ENCODE assay signal across 1 cellular context in the genomic region with DNA sequence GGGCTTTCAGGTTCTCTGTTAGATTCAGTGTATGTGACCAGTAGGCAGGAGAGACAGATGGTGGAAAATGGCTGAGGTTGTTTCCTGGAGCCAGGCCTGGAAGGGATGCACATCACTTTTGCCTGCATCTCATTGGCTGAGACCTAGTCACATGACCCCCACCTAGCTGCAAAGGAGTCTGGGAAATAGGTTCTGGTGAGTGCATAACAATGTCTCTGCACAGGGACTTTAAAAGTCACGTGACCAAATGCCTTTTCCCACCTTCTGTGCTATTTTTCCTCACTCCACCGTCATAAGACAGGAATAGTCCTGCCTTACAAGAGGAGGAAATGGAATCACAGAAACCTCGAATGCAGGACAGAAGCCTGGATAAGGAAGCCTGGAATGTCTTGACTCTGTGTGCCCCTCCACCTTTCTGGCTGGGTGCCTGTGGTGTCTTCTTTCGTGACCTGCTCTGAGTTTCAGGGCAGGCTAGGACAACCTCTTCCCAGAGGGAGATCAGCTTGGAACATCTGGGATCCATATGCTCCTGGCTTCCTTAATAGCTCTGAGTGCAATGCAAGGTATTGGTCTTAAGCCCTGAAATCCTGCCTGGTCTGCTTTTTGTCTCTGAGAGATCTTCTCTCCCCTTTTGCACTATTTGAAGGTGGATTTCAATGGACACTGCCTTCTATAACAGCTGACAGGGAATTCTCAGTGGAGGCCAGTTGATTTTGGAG.
TF ChIP-seq lines count a peak whose summit lies in the region.

No MANE protein-coding gene starts in this region.

TF ChIP-seq in SK-N-SH, 30 proteins besides CTCF, POLR2A, EP300 and RAD21 (continued from another document):
- TF ChIP-seq, protein P1, sequence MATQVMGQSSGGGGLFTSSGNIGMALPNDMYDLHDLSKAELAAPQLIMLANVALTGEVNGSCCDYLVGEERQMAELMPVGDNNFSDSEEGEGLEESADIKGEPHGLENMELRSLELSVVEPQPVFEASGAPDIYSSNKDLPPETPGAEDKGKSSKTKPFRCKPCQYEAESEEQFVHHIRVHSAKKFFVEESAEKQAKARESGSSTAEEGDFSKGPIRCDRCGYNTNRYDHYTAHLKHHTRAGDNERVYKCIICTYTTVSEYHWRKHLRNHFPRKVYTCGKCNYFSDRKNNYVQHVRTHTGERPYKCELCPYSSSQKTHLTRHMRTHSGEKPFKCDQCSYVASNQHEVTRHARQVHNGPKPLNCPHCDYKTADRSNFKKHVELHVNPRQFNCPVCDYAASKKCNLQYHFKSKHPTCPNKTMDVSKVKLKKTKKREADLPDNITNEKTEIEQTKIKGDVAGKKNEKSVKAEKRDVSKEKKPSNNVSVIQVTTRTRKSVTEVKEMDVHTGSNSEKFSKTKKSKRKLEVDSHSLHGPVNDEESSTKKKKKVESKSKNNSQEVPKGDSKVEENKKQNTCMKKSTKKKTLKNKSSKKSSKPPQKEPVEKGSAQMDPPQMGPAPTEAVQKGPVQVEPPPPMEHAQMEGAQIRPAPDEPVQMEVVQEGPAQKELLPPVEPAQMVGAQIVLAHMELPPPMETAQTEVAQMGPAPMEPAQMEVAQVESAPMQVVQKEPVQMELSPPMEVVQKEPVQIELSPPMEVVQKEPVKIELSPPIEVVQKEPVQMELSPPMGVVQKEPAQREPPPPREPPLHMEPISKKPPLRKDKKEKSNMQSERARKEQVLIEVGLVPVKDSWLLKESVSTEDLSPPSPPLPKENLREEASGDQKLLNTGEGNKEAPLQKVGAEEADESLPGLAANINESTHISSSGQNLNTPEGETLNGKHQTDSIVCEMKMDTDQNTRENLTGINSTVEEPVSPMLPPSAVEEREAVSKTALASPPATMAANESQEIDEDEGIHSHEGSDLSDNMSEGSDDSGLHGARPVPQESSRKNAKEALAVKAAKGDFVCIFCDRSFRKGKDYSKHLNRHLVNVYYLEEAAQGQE (IDR thresholded peaks at IDR 0.05; ENCODE audit: low read depth, low read length): no peak
- TF ChIP-seq, protein P2, sequence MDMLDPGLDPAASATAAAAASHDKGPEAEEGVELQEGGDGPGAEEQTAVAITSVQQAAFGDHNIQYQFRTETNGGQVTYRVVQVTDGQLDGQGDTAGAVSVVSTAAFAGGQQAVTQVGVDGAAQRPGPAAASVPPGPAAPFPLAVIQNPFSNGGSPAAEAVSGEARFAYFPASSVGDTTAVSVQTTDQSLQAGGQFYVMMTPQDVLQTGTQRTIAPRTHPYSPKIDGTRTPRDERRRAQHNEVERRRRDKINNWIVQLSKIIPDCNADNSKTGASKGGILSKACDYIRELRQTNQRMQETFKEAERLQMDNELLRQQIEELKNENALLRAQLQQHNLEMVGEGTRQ (IDR thresholded peaks at IDR 0.05; ENCODE audit: borderline replicate concordance, low read depth, low read length): no peak
- TF ChIP-seq, protein P3, sequence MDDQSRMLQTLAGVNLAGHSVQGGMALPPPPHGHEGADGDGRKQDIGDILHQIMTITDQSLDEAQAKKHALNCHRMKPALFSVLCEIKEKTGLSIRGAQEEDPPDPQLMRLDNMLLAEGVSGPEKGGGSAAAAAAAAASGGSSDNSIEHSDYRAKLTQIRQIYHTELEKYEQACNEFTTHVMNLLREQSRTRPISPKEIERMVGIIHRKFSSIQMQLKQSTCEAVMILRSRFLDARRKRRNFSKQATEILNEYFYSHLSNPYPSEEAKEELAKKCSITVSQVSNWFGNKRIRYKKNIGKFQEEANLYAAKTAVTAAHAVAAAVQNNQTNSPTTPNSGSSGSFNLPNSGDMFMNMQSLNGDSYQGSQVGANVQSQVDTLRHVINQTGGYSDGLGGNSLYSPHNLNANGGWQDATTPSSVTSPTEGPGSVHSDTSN (IDR thresholded peaks at IDR 0.05): peak; percentile 15; the same call in 1 of the 2 replicates
- no peak for TF ChIP-seq FOXM1 (IDR thresholded peaks at IDR 0.05; ENCODE audit: low read depth)
